Comparison of ENCODE assay signal across 1 cellular context in genomic region chr7:2255145-2256139, GRCh38.
A peak's percentile ranks its signal among the peaks of the same experiment; 100 is the strongest.
TF ChIP-seq lines count a peak whose summit lies in the region.

No MANE protein-coding gene starts in this region.

TF ChIP-seq in K562, 482 proteins besides CTCF, POLR2A, EP300 and RAD21:
- TF ChIP-seq ZC3H8 (IDR thresholded peaks at IDR 0.05) (no peak), USF1 (CRISPR knock-in tag; IDR thresholded peaks at IDR 0.05) (peak; percentile 16; the same call in 1 of the 2 replicates), POLR2G (IDR thresholded peaks at IDR 0.05; ENCODE audit: low read depth, low read length) (0 out of 2 replicates have a peak, but pooled peaks have one; percentile 7), ZNF121 (CRISPR knock-in tag; conservative IDR thresholded peaks at IDR 0.05) (no peak)
